In the genomic region with DNA sequence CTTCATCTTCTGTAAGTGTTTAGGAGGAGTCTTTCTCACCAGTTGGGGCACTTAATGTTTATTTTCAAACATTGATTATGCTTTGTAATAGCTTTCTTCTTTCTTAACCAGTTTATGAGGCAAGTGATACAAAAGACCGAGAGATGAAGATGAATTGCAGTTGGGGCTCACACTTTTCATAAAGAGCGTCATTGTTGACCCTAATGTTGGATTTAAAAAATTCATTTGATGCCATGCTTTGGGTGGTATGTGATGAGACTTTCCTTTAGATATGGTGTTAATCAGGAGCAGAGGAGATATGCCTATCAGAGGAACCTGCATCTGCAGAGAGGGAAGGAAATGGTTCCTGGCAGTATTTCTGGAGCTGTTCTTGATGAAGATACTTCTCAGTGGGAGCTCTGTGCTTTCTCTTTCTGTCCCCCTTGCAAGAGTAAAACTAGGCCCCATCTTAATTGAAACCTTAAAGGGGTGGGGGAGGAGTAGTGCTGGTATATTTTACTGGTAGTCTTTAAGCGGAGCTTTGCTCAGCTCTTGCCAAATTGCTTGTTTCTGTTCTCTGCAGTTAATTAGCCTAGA, we compare ENCODE assay signal across 8 cellular contexts. TPM values are rescaled to one million over a fixed set of nuclear protein-coding genes. Genes with fewer than 3 reads are reported as not detected.
DNase-seq lines count a peak whose midpoint lies in the region; ATAC-seq and TF ChIP-seq lines count a peak whose summit lies in the region.

No MANE protein-coding gene starts in this region.

- H3K9me3 ChIP-seq in breast epithelium: no peaks in the 10 kb centered on the region

- no peaks in the 10 kb centered on the region for H3K27me3 ChIP-seq in breast epithelium

- TF ChIP-seq CTCF in breast epithelium (IDR thresholded peaks at IDR 0.05) (no peak), MCF 10A (IDR thresholded peaks at IDR 0.05; ENCODE audit: unreplicated experiment) (no peak), fibroblast of pulmonary artery (IDR thresholded peaks at IDR 0.05; ENCODE audit: low read length, missing control alignments) (no peak)

- H3K27ac Mint-ChIP-seq in MCF 10A (ENCODE audit: low read depth, unreplicated experiment): no peak overlapping the region
- H3K27ac Mint-ChIP-seq in effector memory CD8-positive, alpha-beta T cell: no peak overlapping the region

- DNase-seq in breast epithelium (ENCODE audit: low spot score in 2 of 2): no peak
- no peak for DNase-seq in MCF 10A (ENCODE audit: unreplicated experiment)
- peak; percentile 19 for DNase-seq in MV-4-11 (lab: John Stamatoyannopoulos, UW)
- no peak for DNase-seq in fibroblast of pulmonary artery (ENCODE audit: low read depth)
- no peak for DNase-seq in NCI-H187 treated with DMSO at 0.1 percent for 48 hours (lab: John Stamatoyannopoulos, UW)
- no peak for DNase-seq in stimulated activated CD4-positive, alpha-beta T cell treated with anti-CD3 and anti-CD28 coated beads, Interleukin-15, amount 100 ng/mL, for 24 hours
- DNase-seq in effector memory CD8-positive, alpha-beta T cell: no peak

- no TSS peak for BruUV-seq in MCF 10A (replicated peaks; lab: Mats Ljungman, UMichigan)

- H3K4me3 Mint-ChIP-seq in MCF 10A (ENCODE audit: unreplicated experiment): no peak overlapping the region
- no peak overlapping the region for H3K4me3 Mint-ChIP-seq in effector memory CD8-positive, alpha-beta T cell

- no peaks in the 10 kb centered on the region for H3K9me3 Mint-ChIP-seq in MCF 10A (ENCODE audit: unreplicated experiment)
- H3K9me3 Mint-ChIP-seq in effector memory CD8-positive, alpha-beta T cell: no peaks in the 10 kb centered on the region

- intact Hi-C loops in breast epithelium (cut with DNase I; ENCODE audit: low total_unique reads): no loop called here
- intact Hi-C loops in MCF 10A (cut with micrococcal nuclease): no loop called here

- ATAC-seq in effector memory CD8-positive, alpha-beta T cell (replicated peaks): no peak

- no peak for TF ChIP-seq POLR2A in breast epithelium (IDR thresholded peaks at IDR 0.05)

- H3K4me1 Mint-ChIP-seq in MCF 10A (ENCODE audit: insufficient read depth, unreplicated experiment): peaks cover 8% of the 10 kb centered on the region
- H3K4me1 Mint-ChIP-seq in effector memory CD8-positive, alpha-beta T cell (ENCODE audit: low read depth in 2 of 2): peaks cover 16 to 30% of the 10 kb centered on the region in 2 donors

- CTCF ChIA-PET in MCF 10A (lab: Yijun Ruan, JAX): interaction anchor here (0.6 to 3.8 kb wide), 5 partner anchors 38 to 324 kb away, joined by 3 to 13 read pairs (median 3); no protein-coding TSS in a partner anchor

- H3K4me3 ChIP-seq in breast epithelium (peak overlapping the region in 2 of 3 donors; percentile 8 to 39), fibroblast of pulmonary artery (replicated peaks; ENCODE audit: low read depth, low read length) (peak overlapping the region; percentile 88), urinary bladder (ENCODE audit: low read depth, low read length) (no peak overlapping the region)

- POLR2A ChIA-PET in MCF 10A (lab: Yijun Ruan, JAX): interaction anchor here (1.0 to 1.6 kb wide), 3 partner anchors 30 to 44 kb away, joined by 3 to 8 read pairs (median 6); no protein-coding TSS in a partner anchor

- H3K36me3 ChIP-seq in breast epithelium: no peaks in the 10 kb centered on the region
- no peaks in the 10 kb centered on the region for H3K36me3 ChIP-seq in urinary bladder (ENCODE audit: insufficient read depth)

- H3K27me3 Mint-ChIP-seq in MCF 10A (ENCODE audit: insufficient read depth, unreplicated experiment): no peaks in the 10 kb centered on the region
- H3K27me3 Mint-ChIP-seq in effector memory CD8-positive, alpha-beta T cell: no peaks in the 10 kb centered on the region

- H3K36me3 Mint-ChIP-seq in MCF 10A (ENCODE audit: insufficient read depth, unreplicated experiment): no peaks in the 10 kb centered on the region
- H3K36me3 Mint-ChIP-seq in effector memory CD8-positive, alpha-beta T cell (ENCODE audit: insufficient read depth): peaks cover 22% of the 10 kb centered on the region

- peaks cover 0 to 7% of the 10 kb centered on the region in 2 donors for H3K4me1 ChIP-seq in breast epithelium
- H3K4me1 ChIP-seq in urinary bladder (ENCODE audit: insufficient read depth): peaks cover 1% of the 10 kb centered on the region

- WGBS in urinary bladder: 63% methylated on average over 3 of the region's 3 CpGs

- H3K27ac ChIP-seq in breast epithelium: peak overlapping the region in 1 of 2 donors; percentile 41
- H3K27ac ChIP-seq in urinary bladder (ENCODE audit: low read depth): peak overlapping the region; percentile 59

RNA-seq across cellular contexts. Expression of gene EML4, which starts 2.3 kb away (rescaled TPM):
- total RNA-seq in breast epithelium (10 to 100 TPM; 19.4 to 68.5 (median 36.7) TPM), MCF 10A (2022) (31.2 and 34.5 TPM in 2 replicates), urinary bladder (93.6 TPM)
- polyA plus RNA-seq in urinary bladder: 11.4 TPM
